ENCODE assay signal across 1 cellular context in the genomic region with DNA sequence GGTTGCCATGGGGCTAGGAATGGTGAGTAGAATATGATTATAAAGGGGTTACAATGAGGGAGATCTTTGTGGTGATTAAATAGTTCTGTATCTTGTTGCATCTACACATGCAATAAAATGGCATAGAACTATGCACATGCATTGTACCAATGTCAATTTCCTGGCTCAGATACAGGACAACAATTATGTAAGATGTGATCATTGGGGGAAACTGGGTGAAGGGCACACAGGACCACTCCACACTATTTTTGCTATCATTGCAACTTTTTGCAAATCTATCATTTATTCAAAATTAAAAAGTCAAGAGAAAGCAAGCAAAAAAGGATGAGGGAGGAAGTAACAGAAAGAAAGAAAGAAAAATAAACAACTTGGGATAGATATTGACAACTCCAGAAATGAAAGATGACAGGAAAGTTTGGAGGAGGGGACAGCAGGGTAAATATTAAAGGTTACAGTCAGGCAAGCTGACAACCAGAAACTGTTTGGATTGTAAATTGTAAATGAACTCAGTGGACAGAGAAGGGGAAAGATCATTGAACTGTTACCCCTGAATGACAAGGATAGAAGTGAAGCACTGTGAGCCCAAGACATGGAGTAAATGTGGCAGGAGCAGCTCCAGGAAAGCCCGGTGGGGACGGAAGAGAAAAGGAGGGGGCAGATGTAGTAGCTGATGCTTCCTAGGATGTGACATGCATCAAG.
TF ChIP-seq lines count a peak whose summit lies in the region.

No MANE protein-coding gene starts in this region.

TF ChIP-seq in liver, 16 proteins besides CTCF, POLR2A, EP300 and RAD21 (continued from another document):
- TF ChIP-seq, protein P1, sequence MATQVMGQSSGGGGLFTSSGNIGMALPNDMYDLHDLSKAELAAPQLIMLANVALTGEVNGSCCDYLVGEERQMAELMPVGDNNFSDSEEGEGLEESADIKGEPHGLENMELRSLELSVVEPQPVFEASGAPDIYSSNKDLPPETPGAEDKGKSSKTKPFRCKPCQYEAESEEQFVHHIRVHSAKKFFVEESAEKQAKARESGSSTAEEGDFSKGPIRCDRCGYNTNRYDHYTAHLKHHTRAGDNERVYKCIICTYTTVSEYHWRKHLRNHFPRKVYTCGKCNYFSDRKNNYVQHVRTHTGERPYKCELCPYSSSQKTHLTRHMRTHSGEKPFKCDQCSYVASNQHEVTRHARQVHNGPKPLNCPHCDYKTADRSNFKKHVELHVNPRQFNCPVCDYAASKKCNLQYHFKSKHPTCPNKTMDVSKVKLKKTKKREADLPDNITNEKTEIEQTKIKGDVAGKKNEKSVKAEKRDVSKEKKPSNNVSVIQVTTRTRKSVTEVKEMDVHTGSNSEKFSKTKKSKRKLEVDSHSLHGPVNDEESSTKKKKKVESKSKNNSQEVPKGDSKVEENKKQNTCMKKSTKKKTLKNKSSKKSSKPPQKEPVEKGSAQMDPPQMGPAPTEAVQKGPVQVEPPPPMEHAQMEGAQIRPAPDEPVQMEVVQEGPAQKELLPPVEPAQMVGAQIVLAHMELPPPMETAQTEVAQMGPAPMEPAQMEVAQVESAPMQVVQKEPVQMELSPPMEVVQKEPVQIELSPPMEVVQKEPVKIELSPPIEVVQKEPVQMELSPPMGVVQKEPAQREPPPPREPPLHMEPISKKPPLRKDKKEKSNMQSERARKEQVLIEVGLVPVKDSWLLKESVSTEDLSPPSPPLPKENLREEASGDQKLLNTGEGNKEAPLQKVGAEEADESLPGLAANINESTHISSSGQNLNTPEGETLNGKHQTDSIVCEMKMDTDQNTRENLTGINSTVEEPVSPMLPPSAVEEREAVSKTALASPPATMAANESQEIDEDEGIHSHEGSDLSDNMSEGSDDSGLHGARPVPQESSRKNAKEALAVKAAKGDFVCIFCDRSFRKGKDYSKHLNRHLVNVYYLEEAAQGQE (IDR thresholded peaks at IDR 0.05): no peak
- TF ChIP-seq HNF4A (conservative IDR thresholded peaks at IDR 0.05) (peak; percentile 29 to 31), SP1 (IDR thresholded peaks at IDR 0.05) (peak; percentile 20)
TF ChIP-seq in liver: peak in this region for 3.
